Comparison of ENCODE assay signal across 8 cellular contexts in the genomic region with DNA sequence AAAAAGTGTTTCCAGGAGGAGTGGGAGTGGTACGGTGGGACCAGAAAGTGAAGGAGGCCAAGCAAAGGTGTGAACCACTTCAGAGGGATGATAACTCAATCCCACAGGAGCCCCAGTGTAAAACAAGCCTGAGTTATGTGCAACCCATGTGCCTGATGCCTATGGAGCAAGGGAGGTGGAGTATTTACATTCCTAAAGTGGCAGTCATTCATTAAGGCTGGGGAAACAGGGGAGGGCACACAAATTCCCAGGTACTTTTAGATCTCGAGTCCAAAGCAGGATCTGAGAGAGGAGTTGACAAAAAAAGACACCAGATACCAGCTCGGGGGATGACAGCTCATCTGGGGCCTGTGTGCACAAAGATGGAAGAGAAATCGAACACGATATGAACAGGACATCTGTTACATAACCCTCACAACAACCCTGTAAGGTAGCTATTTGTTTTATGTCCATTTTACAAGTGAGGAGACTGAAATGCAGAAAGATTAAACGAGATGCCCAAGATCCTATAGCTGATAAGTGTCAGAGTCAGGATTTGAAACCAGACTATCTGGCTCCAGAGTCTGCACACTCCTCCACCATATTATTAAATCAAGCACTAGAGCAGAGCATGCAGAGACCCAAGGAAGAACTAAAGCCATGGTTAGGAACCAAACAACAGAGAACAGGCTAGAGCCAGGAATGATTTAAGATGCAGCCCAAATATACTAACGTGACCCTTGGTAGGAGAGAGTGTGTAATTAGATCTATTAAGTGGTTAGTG.
DNase-seq lines count a peak whose midpoint lies in the region; ATAC-seq and TF ChIP-seq lines count a peak whose summit lies in the region.

No MANE protein-coding gene starts in this region.

- no peaks in the 10 kb centered on the region for H4K20me1 ChIP-seq in neural progenitor cell (ENCODE audit: low read depth)

- no peaks in the 10 kb centered on the region for H3K27me3 ChIP-seq in neural progenitor cell

- H3K36me3 ChIP-seq in neural progenitor cell: peaks cover 14% of the 10 kb centered on the region

- H3K4me1 ChIP-seq in neural progenitor cell: peaks cover 69% of the 10 kb centered on the region

- peaks cover 49% of the 10 kb centered on the region for H3K4me1 Mint-ChIP-seq in neural progenitor cell
- H3K4me1 Mint-ChIP-seq in activated T-helper 2 cell treated with anti-CD3 and anti-CD28 coated beads, Interferon-gamma antibody, Interleukin-2, Interleukin-4, amounts not matched to agents 10 μg/mL and 5 μg/mL and 100 μg/mL, durations not matched to agents 14 hours and 24 hours and 36 hours (ENCODE audit: low read depth): no peaks in the 10 kb centered on the region

- in situ Hi-C loops in G401 (cut with HindIII; ENCODE audit: low sequenced_read_pairs): no loop called here

- H3K4me3 ChIP-seq in neural progenitor cell: no peak overlapping the region

- peaks cover 4% of the 10 kb centered on the region for H3K27me3 Mint-ChIP-seq in neural progenitor cell (ENCODE audit: insufficient read depth, low read depth)
- peaks cover 2% of the 10 kb centered on the region for H3K27me3 Mint-ChIP-seq in activated T-helper 2 cell treated with anti-CD3 and anti-CD28 coated beads, Interferon-gamma antibody, Interleukin-2, Interleukin-4, amounts not matched to agents 10 μg/mL and 5 μg/mL and 100 μg/mL, durations not matched to agents 14 hours and 24 hours and 36 hours (ENCODE audit: low read depth)

- no peak overlapping the region for H2AFZ ChIP-seq in neural progenitor cell (replicated peaks)

- DNase-seq in DMS79 treated with DMSO at 0.1 percent for 48 hours (lab: John Stamatoyannopoulos, UW): peak; percentile 78
- peak; percentile 80 for DNase-seq in NCI-H2227 treated with DMSO at 0.1 percent for 48 hours (lab: John Stamatoyannopoulos, UW)
- peak; percentile 20 for DNase-seq in neural progenitor cell (ENCODE audit: low spot score)
- DNase-seq in G401 (ENCODE audit: low spot score): no peak
- DNase-seq in stimulated activated CD4-positive, alpha-beta T cell treated with anti-CD3 and anti-CD28 coated beads, Interleukin-4, amount 100 ng/mL, for 4 hours: no peak
- no peak for DNase-seq in NK-92 (lab: John Stamatoyannopoulos, UW; ENCODE audit: unreplicated experiment)
- no peak for DNase-seq in activated T-helper 2 cell treated with anti-CD3 and anti-CD28 coated beads, Interferon-gamma antibody, Interleukin-2, Interleukin-4, amounts not matched to agents 10 μg/mL and 5 μg/mL and 100 μg/mL, durations not matched to agents 14 hours and 24 hours and 36 hours (ENCODE audit: low spot score)

- peak overlapping the region; percentile 85 for H3K27ac Mint-ChIP-seq in neural progenitor cell
- no peak overlapping the region for H3K27ac Mint-ChIP-seq in activated T-helper 2 cell treated with anti-CD3 and anti-CD28 coated beads, Interferon-gamma antibody, Interleukin-2, Interleukin-4, amounts not matched to agents 10 μg/mL and 5 μg/mL and 100 μg/mL, durations not matched to agents 14 hours and 24 hours and 36 hours

- peak overlapping the region; percentile 74 for H3K4me2 ChIP-seq in neural progenitor cell

- no peak for TF ChIP-seq CTCF in neural progenitor cell (IDR thresholded peaks at IDR 0.05)

- H3K9me3 ChIP-seq in neural progenitor cell (ENCODE audit: low read depth): no peaks in the 10 kb centered on the region

- H3K79me2 ChIP-seq in neural progenitor cell (ENCODE audit: low read depth): peaks cover 9% of the 10 kb centered on the region

- H3F3A ChIP-seq in neural progenitor cell (ENCODE audit: low read depth): peaks cover 59% of the 10 kb centered on the region

- H3K9ac ChIP-seq in neural progenitor cell: no peak overlapping the region

- H3K4me3 Mint-ChIP-seq in neural progenitor cell: no peak overlapping the region
- no peak overlapping the region for H3K4me3 Mint-ChIP-seq in activated T-helper 2 cell treated with anti-CD3 and anti-CD28 coated beads, Interferon-gamma antibody, Interleukin-2, Interleukin-4, amounts not matched to agents 10 μg/mL and 5 μg/mL and 100 μg/mL, durations not matched to agents 14 hours and 24 hours and 36 hours (ENCODE audit: low read depth)

- H3K27ac ChIP-seq in neural progenitor cell: peak overlapping the region; percentile 96

- H3K9me3 Mint-ChIP-seq in neural progenitor cell: peaks cover 36% of the 10 kb centered on the region
- H3K9me3 Mint-ChIP-seq in activated T-helper 2 cell treated with anti-CD3 and anti-CD28 coated beads, Interferon-gamma antibody, Interleukin-2, Interleukin-4, amounts not matched to agents 10 μg/mL and 5 μg/mL and 100 μg/mL, durations not matched to agents 14 hours and 24 hours and 36 hours: no peaks in the 10 kb centered on the region

- intact Hi-C loops in activated T-helper 2 cell treated with anti-CD3 and anti-CD28 coated beads, Interferon-gamma antibody, Interleukin-2, Interleukin-4, amounts not matched to agents 10 μg/mL and 5 μg/mL and 100 μg/mL, durations not matched to agents 14 hours and 24 hours and 36 hours (cut with micrococcal nuclease): no loop called here

- ATAC-seq in esophagus mucosa: peak; percentile 73

- H3K36me3 Mint-ChIP-seq in neural progenitor cell: peaks cover 32% of the 10 kb centered on the region
- H3K36me3 Mint-ChIP-seq in activated T-helper 2 cell treated with anti-CD3 and anti-CD28 coated beads, Interferon-gamma antibody, Interleukin-2, Interleukin-4, amounts not matched to agents 10 μg/mL and 5 μg/mL and 100 μg/mL, durations not matched to agents 14 hours and 24 hours and 36 hours (ENCODE audit: low read depth): no peaks in the 10 kb centered on the region

Comparison
In these comparisons a context has a peak if more than half of its experiments do, and no peak if none do; other contexts are left out.
1. DNase-seq: peak in DMS79 treated with DMSO at 0.1 percent for 48 hours (single experiment), NCI-H2227 treated with DMSO at 0.1 percent for 48 hours (single experiment) and neural progenitor cell (single experiment); none in G401 (single experiment), stimulated activated CD4-positive, alpha-beta T cell treated with anti-CD3 and anti-CD28 coated beads, Interleukin-4, amount 100 ng/mL, for 4 hours (0 of 2), NK-92 (single experiment) and activated T-helper 2 cell treated with anti-CD3 and anti-CD28 coated beads, Interferon-gamma antibody, Interleukin-2, Interleukin-4, amounts not matched to agents 10 μg/mL and 5 μg/mL and 100 μg/mL, durations not matched to agents 14 hours and 24 hours and 36 hours (single experiment).